11 cellular contexts compared by ENCODE assay signal in genomic region chr20:32368930-32369329, GRCh38. TPM values are rescaled to one million over a fixed set of nuclear protein-coding genes. Genes with fewer than 3 reads are reported as not detected.
A peak's percentile ranks its signal among the peaks of the same experiment; 100 is the strongest.
DNase-seq lines count a peak whose midpoint lies in the region; ATAC-seq, FAIRE-seq and TF ChIP-seq lines count a peak whose summit lies in the region.
"Had no signal": no experiment of that assay in that cellular context is flagged by ENCODE, and none has a peak within 500 bp of the region (broad histone marks: within the 10 kb centered on the region; RNA-seq: fewer than 3 reads in every experiment).

No MANE protein-coding gene starts in this region.

- no peak overlapping the region for H3K4me3 Mint-ChIP-seq in stimulated activated naive CD8-positive, alpha-beta T cell treated with anti-CD3 and anti-CD28 coated beads, Interleukin-15, amount 100 ng/mL, for 72 hours

- TF ChIP-seq CTCF in fibroblast of pulmonary artery (IDR thresholded peaks at IDR 0.05; ENCODE audit: low read length, missing control alignments), result no peak
- no peak for TF ChIP-seq CTCF in upper lobe of right lung (IDR thresholded peaks at IDR 0.05)

- H3K27ac Mint-ChIP-seq in stimulated activated naive CD8-positive, alpha-beta T cell treated with anti-CD3 and anti-CD28 coated beads, Interleukin-15, amount 100 ng/mL, for 72 hours, result no peak overlapping the region

- intact Hi-C loops in upper lobe of right lung (cut with DNase I), result no loop called here

- H3K27ac ChIP-seq in upper lobe of right lung (no peak overlapping the region), small intestine (ENCODE audit: low read depth in 1 of 2, low read length in 1 of 2) (peak overlapping the region in 1 of 2 donors; percentile 10)
- H3K27ac ChIP-seq: foreskin keratinocyte had no signal

- no peak for FAIRE-seq in small intestine (lab: Jason Lieb, UNC)

- no peaks in the 10 kb centered on the region for H3K9me3 Mint-ChIP-seq in stimulated activated naive CD8-positive, alpha-beta T cell treated with anti-CD3 and anti-CD28 coated beads, Interleukin-15, amount 100 ng/mL, for 72 hours

- no peaks in the 10 kb centered on the region for H3K27me3 Mint-ChIP-seq in stimulated activated naive CD8-positive, alpha-beta T cell treated with anti-CD3 and anti-CD28 coated beads, Interleukin-15, amount 100 ng/mL, for 72 hours

- peaks cover 52% of the 10 kb centered on the region for H3K4me1 Mint-ChIP-seq in stimulated activated naive CD8-positive, alpha-beta T cell treated with anti-CD3 and anti-CD28 coated beads, Interleukin-15, amount 100 ng/mL, for 72 hours

- H3K9me3 ChIP-seq in NT2/D1 (ENCODE audit: insufficient read depth, low read length) (no peaks in the 10 kb centered on the region), upper lobe of right lung (no peaks in the 10 kb centered on the region), small intestine (ENCODE audit: control insufficient read depth, low read depth) (no peaks in the 10 kb centered on the region)

- 76 to 90% (median 80%) methylated on average over 6 of the region's 6 CpGs for WGBS in small intestine, 3 donors

- DNase-seq in stimulated activated naive CD8-positive, alpha-beta T cell treated with anti-CD3 and anti-CD28 coated beads, Interleukin-15, amount 100 ng/mL, for 72 hours, result no peak
- no peak for DNase-seq in stimulated activated naive CD8-positive, alpha-beta T cell treated with anti-CD3 and anti-CD28 coated beads, Interleukin-15, Interleukin-2, amounts not matched to agents 100 U/mL and 50 U/mL, for 24 hours
- DNase-seq in NT2/D1 (ENCODE audit: low read depth, low spot score), result peak; percentile 18
- peak; percentile 45 for DNase-seq in fibroblast of pulmonary artery (ENCODE audit: low read depth)
- DNase-seq in upper lobe of right lung, result no peak
- DNase-seq in COLO829 (ENCODE audit: low spot score), result no peak
- no peak for DNase-seq in small intestine
- DNase-seq: central memory CD4-positive, alpha-beta T cell; foreskin keratinocyte had no signal

- H3K27me3 ChIP-seq in NT2/D1 (ENCODE audit: insufficient read depth, insufficient read length) (no peaks in the 10 kb centered on the region), upper lobe of right lung (no peaks in the 10 kb centered on the region), small intestine (ENCODE audit: control insufficient read depth in 2 of 2, insufficient read depth in 2 of 2, low read length in 2 of 2) (no peaks in the 10 kb centered on the region)
- H3K27me3 ChIP-seq: foreskin keratinocyte had no signal

- no peak overlapping the region for H3K9ac ChIP-seq in NT2/D1 (ENCODE audit: insufficient read length, low read depth)

- H3K4me3 ChIP-seq in NT2/D1 (ENCODE audit: insufficient read length, low read depth) (no peak overlapping the region), fibroblast of pulmonary artery (replicated peaks; ENCODE audit: low read depth, low read length) (no peak overlapping the region), upper lobe of right lung (no peak overlapping the region), small intestine (ENCODE audit: low read depth in 1 of 2, low read length in 2 of 2) (no peak overlapping the region)
- H3K4me3 ChIP-seq: skin epidermis had no signal

- H3K4me1 ChIP-seq in NT2/D1 (ENCODE audit: insufficient read depth, insufficient read length), result no peaks in the 10 kb centered on the region
- peaks cover 40% of the 10 kb centered on the region for H3K4me1 ChIP-seq in upper lobe of right lung
- H3K4me1 ChIP-seq in small intestine (ENCODE audit: control insufficient read depth in 2 of 2, insufficient read depth in 1 of 2, low read depth in 1 of 2, low read length in 1 of 2), result peaks cover 0 to 3% of the 10 kb centered on the region in 2 donors
- H3K4me1 ChIP-seq: foreskin keratinocyte had no signal

- peaks cover 33% of the 10 kb centered on the region for H3K36me3 ChIP-seq in NT2/D1 (ENCODE audit: insufficient read depth, insufficient read length, low read length)
- H3K36me3 ChIP-seq in upper lobe of right lung, result peaks cover 53% of the 10 kb centered on the region
- H3K36me3 ChIP-seq in small intestine (ENCODE audit: control insufficient read depth in 2 of 2, insufficient read depth in 2 of 2, low read length in 2 of 2), result peaks cover 2 to 4% of the 10 kb centered on the region in 2 donors

- peak; percentile 41 for ATAC-seq in stimulated activated naive CD8-positive, alpha-beta T cell treated with anti-CD3 and anti-CD28 coated beads, Interleukin-15, amount 100 ng/mL, for 72 hours
- ATAC-seq in stimulated activated naive CD8-positive, alpha-beta T cell treated with anti-CD3 and anti-CD28 coated beads, Interleukin-15, Interleukin-2, amounts not matched to agents 100 U/mL and 50 U/mL, for 24 hours, result no peak
- peak; percentile 20 for ATAC-seq in upper lobe of right lung
- no peak for ATAC-seq in GM19395 (IDR thresholded peaks at IDR 0.05; ENCODE audit: unreplicated experiment)
- ATAC-seq: foreskin keratinocyte had no signal

RNA-seq across cellular contexts. Expression of gene ASXL1, which starts 10.8 kb away (rescaled TPM):
- 79.1 TPM for total RNA-seq in upper lobe of right lung
- polyA plus RNA-seq in small intestine, result 10 to 100 TPM; 16.8 to 21.1 (median 20.1) TPM

Comparison
In these comparisons a context has a peak if more than half of its experiments do, and no peak if none do; other contexts are left out.
1. ATAC-seq: peak in stimulated activated naive CD8-positive, alpha-beta T cell treated with anti-CD3 and anti-CD28 coated beads, Interleukin-15, amount 100 ng/mL, for 72 hours (single experiment) and upper lobe of right lung (single experiment); none in stimulated activated naive CD8-positive, alpha-beta T cell treated with anti-CD3 and anti-CD28 coated beads, Interleukin-15, Interleukin-2, amounts not matched to agents 100 U/mL and 50 U/mL, for 24 hours (single experiment) and GM19395 (single experiment).
2. DNase-seq: peak in NT2/D1 (single experiment) and fibroblast of pulmonary artery (single experiment); none in stimulated activated naive CD8-positive, alpha-beta T cell treated with anti-CD3 and anti-CD28 coated beads, Interleukin-15, amount 100 ng/mL, for 72 hours (0 of 2), stimulated activated naive CD8-positive, alpha-beta T cell treated with anti-CD3 and anti-CD28 coated beads, Interleukin-15, Interleukin-2, amounts not matched to agents 100 U/mL and 50 U/mL, for 24 hours (single experiment), upper lobe of right lung (single experiment), COLO829 (single experiment) and small intestine (single experiment).